In the genomic region with DNA sequence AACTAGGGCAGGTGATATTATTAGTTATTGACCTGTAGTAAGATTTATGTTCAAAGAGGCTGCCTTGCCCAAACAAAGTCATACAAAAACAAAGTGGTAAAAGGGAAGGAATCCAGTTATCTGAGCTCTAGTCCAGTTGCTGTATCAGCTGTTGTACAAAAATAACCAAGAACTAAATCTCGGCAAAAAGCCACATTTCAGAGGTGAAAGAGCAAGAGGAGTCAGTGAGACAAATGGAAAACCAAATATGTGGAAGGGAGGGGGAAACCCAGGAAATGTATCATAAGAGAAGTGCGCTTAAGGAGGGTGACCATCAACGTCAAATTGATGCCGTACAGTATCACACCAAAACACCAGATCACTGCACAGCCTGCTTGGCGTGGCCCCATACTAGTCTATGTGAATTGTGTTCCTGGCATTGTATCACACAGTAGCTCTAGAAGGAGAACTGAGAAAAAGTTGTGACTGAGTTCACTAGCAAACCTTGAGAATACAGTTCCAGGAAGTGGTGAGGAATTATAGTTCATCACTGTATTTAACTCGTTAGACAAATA, we compare ENCODE assay signal across 1 cellular context.
TF ChIP-seq lines count a peak whose summit lies in the region.

No MANE protein-coding gene starts in this region.

TF ChIP-seq in HepG2, 621 proteins besides CTCF, POLR2A, EP300 and RAD21 (continued from another document):
- TF ChIP-seq, protein P1, sequence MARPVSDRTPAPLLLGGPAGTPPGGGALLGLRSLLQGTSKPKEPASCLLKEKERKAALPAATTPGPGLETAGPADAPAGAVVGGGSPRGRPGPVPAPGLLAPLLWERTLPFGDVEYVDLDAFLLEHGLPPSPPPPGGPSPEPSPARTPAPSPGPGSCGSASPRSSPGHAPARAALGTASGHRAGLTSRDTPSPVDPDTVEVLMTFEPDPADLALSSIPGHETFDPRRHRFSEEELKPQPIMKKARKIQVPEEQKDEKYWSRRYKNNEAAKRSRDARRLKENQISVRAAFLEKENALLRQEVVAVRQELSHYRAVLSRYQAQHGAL (CRISPR knock-in tag; IDR thresholded peaks at IDR 0.05; ENCODE audit: not compliant biosample characterization): no peak
- TF ChIP-seq ZFYVE20 (CRISPR knock-in tag; IDR thresholded peaks at IDR 0.05; ENCODE audit: borderline replicate concordance, low read depth) (no peak), ZBTB38 (CRISPR knock-in tag; IDR thresholded peaks at IDR 0.05) (peak; percentile 61), RBAK (CRISPR knock-in tag; IDR thresholded peaks at IDR 0.05) (no peak), IRF2 (CRISPR knock-in tag; IDR thresholded peaks at IDR 0.05) (no peak), KDM4B (CRISPR knock-in tag; IDR thresholded peaks at IDR 0.05) (no peak), MXD4 (CRISPR knock-in tag; IDR thresholded peaks at IDR 0.05) (no peak), ZNF343 (CRISPR knock-in tag; IDR thresholded peaks at IDR 0.05) (no peak), ZNF468 (CRISPR knock-in tag; IDR thresholded peaks at IDR 0.05) (no peak), GATAD2A (CRISPR knock-in tag; IDR thresholded peaks at IDR 0.05) (0 out of 2 replicates have a peak, but pooled peaks have one; percentile 17), SOX5 (CRISPR knock-in tag; IDR thresholded peaks at IDR 0.05; ENCODE audit: borderline replicate concordance) (no peak), ZNF367 (CRISPR knock-in tag; IDR thresholded peaks at IDR 0.05; ENCODE audit: borderline replicate concordance) (no peak), HOXA5 (CRISPR knock-in tag; IDR thresholded peaks at IDR 0.05) (no peak), PCBP2 (optimal IDR thresholded peaks at IDR 0.05; ENCODE audit: low read depth, low read length, poor library complexity, severe bottlenecking) (no peak), SCMH1 (CRISPR knock-in tag; IDR thresholded peaks at IDR 0.05; ENCODE audit: borderline replicate concordance) (no peak), ASH2L (IDR thresholded peaks at IDR 0.05; ENCODE audit: insufficient read length, low read depth, low read length) (no peak), ZNF12 (CRISPR knock-in tag; IDR thresholded peaks at IDR 0.05) (no peak), EHMT2 (IDR thresholded peaks at IDR 0.05; ENCODE audit: borderline replicate concordance, low read depth, low read length) (no peak), ZC3H4 (CRISPR knock-in tag; IDR thresholded peaks at IDR 0.05; ENCODE audit: borderline replicate concordance) (0 out of 2 replicates have a peak, but pooled peaks have one; percentile 38), HMG20A (CRISPR knock-in tag; IDR thresholded peaks at IDR 0.05; ENCODE audit: borderline replicate concordance) (0 out of 2 replicates have a peak, but pooled peaks have one; percentile 22), GFI1 (CRISPR knock-in tag; IDR thresholded peaks at IDR 0.05; ENCODE audit: borderline replicate concordance) (no peak), TEAD3 (CRISPR knock-in tag; optimal IDR thresholded peaks at IDR 0.05; ENCODE audit: borderline replicate concordance) (peak; percentile 29), KMT2B (CRISPR knock-in tag; IDR thresholded peaks at IDR 0.05) (no peak), SMAD3 (CRISPR knock-in tag; IDR thresholded peaks at IDR 0.05) (no peak), CHD2 (IDR thresholded peaks at IDR 0.05; ENCODE audit: low read depth, low read length) (no peak), U2AF2 (IDR thresholded peaks at IDR 0.05; ENCODE audit: low read depth, low read length) (no peak)
- TF ChIP-seq, protein P2, sequence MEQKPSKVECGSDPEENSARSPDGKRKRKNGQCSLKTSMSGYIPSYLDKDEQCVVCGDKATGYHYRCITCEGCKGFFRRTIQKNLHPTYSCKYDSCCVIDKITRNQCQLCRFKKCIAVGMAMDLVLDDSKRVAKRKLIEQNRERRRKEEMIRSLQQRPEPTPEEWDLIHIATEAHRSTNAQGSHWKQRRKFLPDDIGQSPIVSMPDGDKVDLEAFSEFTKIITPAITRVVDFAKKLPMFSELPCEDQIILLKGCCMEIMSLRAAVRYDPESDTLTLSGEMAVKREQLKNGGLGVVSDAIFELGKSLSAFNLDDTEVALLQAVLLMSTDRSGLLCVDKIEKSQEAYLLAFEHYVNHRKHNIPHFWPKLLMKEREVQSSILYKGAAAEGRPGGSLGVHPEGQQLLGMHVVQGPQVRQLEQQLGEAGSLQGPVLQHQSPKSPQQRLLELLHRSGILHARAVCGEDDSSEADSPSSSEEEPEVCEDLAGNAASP (CRISPR knock-in tag; IDR thresholded peaks at IDR 0.05; ENCODE audit: borderline replicate concordance): no peak
- TF ChIP-seq, protein P3, sequence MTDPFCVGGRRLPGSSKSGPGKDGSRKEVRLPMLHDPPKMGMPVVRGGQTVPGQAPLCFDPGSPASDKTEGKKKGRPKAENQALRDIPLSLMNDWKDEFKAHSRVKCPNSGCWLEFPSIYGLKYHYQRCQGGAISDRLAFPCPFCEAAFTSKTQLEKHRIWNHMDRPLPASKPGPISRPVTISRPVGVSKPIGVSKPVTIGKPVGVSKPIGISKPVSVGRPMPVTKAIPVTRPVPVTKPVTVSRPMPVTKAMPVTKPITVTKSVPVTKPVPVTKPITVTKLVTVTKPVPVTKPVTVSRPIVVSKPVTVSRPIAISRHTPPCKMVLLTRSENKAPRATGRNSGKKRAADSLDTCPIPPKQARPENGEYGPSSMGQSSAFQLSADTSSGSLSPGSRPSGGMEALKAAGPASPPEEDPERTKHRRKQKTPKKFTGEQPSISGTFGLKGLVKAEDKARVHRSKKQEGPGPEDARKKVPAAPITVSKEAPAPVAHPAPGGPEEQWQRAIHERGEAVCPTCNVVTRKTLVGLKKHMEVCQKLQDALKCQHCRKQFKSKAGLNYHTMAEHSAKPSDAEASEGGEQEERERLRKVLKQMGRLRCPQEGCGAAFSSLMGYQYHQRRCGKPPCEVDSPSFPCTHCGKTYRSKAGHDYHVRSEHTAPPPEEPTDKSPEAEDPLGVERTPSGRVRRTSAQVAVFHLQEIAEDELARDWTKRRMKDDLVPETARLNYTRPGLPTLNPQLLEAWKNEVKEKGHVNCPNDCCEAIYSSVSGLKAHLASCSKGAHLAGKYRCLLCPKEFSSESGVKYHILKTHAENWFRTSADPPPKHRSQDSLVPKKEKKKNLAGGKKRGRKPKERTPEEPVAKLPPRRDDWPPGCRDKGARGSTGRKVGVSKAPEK (CRISPR knock-in tag; IDR thresholded peaks at IDR 0.05; ENCODE audit: borderline replicate concordance): no peak
- TF ChIP-seq, protein P4, sequence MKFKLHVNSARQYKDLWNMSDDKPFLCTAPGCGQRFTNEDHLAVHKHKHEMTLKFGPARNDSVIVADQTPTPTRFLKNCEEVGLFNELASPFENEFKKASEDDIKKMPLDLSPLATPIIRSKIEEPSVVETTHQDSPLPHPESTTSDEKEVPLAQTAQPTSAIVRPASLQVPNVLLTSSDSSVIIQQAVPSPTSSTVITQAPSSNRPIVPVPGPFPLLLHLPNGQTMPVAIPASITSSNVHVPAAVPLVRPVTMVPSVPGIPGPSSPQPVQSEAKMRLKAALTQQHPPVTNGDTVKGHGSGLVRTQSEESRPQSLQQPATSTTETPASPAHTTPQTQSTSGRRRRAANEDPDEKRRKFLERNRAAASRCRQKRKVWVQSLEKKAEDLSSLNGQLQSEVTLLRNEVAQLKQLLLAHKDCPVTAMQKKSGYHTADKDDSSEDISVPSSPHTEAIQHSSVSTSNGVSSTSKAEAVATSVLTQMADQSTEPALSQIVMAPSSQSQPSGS (CRISPR knock-in tag; IDR thresholded peaks at IDR 0.05): no peak
- TF ChIP-seq, protein P5, sequence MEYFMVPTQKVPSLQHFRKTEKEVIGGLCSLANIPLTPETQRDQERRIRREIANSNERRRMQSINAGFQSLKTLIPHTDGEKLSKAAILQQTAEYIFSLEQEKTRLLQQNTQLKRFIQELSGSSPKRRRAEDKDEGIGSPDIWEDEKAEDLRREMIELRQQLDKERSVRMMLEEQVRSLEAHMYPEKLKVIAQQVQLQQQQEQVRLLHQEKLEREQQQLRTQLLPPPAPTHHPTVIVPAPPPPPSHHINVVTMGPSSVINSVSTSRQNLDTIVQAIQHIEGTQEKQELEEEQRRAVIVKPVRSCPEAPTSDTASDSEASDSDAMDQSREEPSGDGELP (IDR thresholded peaks at IDR 0.05; ENCODE audit: borderline replicate concordance, low read depth): peak; percentile 46; the same call in 1 of the 2 replicates
- TF ChIP-seq, protein P6, sequence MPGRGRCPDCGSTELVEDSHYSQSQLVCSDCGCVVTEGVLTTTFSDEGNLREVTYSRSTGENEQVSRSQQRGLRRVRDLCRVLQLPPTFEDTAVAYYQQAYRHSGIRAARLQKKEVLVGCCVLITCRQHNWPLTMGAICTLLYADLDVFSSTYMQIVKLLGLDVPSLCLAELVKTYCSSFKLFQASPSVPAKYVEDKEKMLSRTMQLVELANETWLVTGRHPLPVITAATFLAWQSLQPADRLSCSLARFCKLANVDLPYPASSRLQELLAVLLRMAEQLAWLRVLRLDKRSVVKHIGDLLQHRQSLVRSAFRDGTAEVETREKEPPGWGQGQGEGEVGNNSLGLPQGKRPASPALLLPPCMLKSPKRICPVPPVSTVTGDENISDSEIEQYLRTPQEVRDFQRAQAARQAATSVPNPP (CRISPR knock-in tag; IDR thresholded peaks at IDR 0.05): no peak
- TF ChIP-seq, protein P7, sequence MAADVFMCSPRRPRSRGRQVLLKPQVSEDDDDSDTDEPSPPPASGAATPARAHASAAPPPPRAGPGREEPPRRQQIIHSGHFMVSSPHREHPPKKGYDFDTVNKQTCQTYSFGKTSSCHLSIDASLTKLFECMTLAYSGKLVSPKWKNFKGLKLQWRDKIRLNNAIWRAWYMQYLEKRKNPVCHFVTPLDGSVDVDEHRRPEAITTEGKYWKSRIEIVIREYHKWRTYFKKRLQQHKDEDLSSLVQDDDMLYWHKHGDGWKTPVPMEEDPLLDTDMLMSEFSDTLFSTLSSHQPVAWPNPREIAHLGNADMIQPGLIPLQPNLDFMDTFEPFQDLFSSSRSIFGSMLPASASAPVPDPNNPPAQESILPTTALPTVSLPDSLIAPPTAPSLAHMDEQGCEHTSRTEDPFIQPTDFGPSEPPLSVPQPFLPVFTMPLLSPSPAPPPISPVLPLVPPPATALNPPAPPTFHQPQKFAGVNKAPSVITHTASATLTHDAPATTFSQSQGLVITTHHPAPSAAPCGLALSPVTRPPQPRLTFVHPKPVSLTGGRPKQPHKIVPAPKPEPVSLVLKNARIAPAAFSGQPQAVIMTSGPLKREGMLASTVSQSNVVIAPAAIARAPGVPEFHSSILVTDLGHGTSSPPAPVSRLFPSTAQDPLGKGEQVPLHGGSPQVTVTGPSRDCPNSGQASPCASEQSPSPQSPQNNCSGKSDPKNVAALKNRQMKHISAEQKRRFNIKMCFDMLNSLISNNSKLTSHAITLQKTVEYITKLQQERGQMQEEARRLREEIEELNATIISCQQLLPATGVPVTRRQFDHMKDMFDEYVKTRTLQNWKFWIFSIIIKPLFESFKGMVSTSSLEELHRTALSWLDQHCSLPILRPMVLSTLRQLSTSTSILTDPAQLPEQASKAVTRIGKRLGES (CRISPR knock-in tag; IDR thresholded peaks at IDR 0.05; ENCODE audit: borderline replicate concordance): no peak
- TF ChIP-seq, protein P8, sequence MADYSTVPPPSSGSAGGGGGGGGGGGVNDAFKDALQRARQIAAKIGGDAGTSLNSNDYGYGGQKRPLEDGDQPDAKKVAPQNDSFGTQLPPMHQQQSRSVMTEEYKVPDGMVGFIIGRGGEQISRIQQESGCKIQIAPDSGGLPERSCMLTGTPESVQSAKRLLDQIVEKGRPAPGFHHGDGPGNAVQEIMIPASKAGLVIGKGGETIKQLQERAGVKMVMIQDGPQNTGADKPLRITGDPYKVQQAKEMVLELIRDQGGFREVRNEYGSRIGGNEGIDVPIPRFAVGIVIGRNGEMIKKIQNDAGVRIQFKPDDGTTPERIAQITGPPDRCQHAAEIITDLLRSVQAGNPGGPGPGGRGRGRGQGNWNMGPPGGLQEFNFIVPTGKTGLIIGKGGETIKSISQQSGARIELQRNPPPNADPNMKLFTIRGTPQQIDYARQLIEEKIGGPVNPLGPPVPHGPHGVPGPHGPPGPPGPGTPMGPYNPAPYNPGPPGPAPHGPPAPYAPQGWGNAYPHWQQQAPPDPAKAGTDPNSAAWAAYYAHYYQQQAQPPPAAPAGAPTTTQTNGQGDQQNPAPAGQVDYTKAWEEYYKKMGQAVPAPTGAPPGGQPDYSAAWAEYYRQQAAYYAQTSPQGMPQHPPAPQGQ (CRISPR knock-in tag; IDR thresholded peaks at IDR 0.05; ENCODE audit: borderline replicate concordance): no peak
- TF ChIP-seq, protein P9, sequence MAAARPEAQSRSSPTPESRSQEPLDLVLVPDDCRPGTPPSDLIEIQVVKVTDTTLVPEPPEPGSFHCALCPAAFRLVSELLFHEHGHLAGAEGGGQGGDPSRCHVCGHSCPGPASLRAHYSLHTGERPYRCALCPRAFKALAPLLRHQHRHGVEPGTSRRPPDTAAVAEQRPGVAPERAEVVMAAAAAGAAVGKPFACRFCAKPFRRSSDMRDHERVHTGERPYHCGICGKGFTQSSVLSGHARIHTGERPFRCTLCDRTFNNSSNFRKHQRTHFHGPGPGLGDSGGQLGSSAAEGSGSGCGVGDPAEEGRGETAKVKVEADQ (CRISPR knock-in tag; IDR thresholded peaks at IDR 0.05; ENCODE audit: borderline replicate concordance): no peak
